ENCODE assay signal across 6 cellular contexts in the genomic region with DNA sequence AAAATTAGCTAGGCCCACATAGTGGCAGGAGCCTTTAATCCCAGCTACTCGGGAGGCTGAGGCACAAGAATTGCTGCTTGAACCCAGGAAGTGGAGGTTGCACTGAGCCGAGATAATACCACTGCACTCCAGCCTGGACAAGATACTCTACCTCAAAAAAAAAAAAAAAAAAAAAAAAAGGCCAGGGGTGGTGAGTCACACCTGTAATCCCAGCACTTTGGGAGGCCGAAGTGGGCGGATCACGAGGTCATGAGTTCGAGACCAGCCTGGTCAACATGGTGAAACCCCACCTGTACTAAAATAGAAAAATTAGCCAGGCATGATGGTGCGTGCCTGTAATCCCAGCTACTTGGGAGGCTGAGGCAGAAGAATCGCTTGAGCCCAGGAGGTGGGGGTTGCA. TPM values are rescaled to one million over a fixed set of nuclear protein-coding genes. Genes with fewer than 3 reads are reported as not detected.
"Had no signal": no experiment of that assay in that cellular context is flagged by ENCODE, and none has a peak within 500 bp of the region (broad histone marks: within the 10 kb centered on the region; RNA-seq: fewer than 3 reads in every experiment).

No MANE protein-coding gene starts in this region.

RNA-seq across cellular contexts. Expression of gene PIERCE2, which starts 8.2 kb away (rescaled TPM):
- total RNA-seq: activated naive CD4-positive, alpha-beta T cell treated with anti-CD3 and anti-CD28 coated beads, Interleukin-2, amount 50 U/mL, for 72 hours; activated naive CD8-positive, alpha-beta T cell treated with anti-CD3 and anti-CD28 coated beads, Interleukin-2, amount 10 ng/mL, durations not matched to agents 7 days and 5 days; activated T-helper 1 cell treated with anti-CD3 and anti-CD28 coated beads, Interleukin-12 subunit alpha, Interleukin-12 subunit beta, Interleukin-2, Interleukin-4 antibody, amounts not matched to agents 30 ng/mL and 10 ng/mL and 1 ng/mL, durations not matched to agents 14 hours and 24 hours and 36 hours; activated T-helper 17 cell treated with anti-CD3 and anti-CD28 coated beads, Interleukin-2, amount 50 U/mL, for 72 hours; activated T-helper 2 cell treated with anti-CD3 and anti-CD28 coated beads, Interferon-gamma antibody, Interleukin-2, Interleukin-4, amounts not matched to agents 10 μg/mL and 5 μg/mL and 100 μg/mL, durations not matched to agents 14 hours and 24 hours and 36 hours; ascending aorta had no signal
